21 cellular contexts compared by ENCODE assay signal in the genomic region with DNA sequence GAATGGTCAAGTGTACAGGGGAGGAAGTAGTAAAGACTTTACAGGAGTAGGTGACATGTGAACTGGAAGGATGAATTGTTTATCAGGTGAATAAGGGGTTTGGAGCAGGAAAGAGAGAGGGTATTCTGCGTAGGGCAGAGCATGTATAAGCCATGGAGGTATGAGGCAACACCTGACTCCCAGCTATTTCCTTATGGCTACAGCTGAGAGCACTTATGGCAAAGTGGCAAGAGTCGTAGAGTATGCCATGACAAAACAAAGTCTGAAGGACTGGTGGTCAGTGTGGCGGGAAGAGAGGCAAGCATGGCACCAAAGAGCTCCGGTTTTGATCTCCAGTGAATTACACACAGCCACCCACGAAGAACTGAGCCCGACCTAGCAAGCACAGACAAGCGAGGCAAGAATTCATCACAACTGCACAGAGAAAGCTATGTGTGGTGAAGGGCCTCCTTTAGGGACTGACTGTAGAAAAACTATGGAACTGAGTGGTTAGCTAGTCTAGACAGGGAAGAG. TPM values are rescaled to one million over a fixed set of nuclear protein-coding genes. Genes with fewer than 3 reads are reported as not detected.
"Had no signal": no experiment of that assay in that cellular context is flagged by ENCODE, and none has a peak within 500 bp of the region (broad histone marks: within the 10 kb centered on the region; RNA-seq: fewer than 3 reads in every experiment).

No MANE protein-coding gene starts in this region.

- H3K27ac Mint-ChIP-seq: activated B cell treated with CpG ODN at 0.5 μM for 24 hours; activated CD8-positive, alpha-beta T cell treated with anti-CD3 and anti-CD28 coated beads, Interleukin-2, amount 10 ng/mL, durations not matched to agents 7 days and 5 days; activated naive CD8-positive, alpha-beta T cell treated with anti-CD3 and anti-CD28 coated beads for 36 hours; stimulated activated naive CD8-positive, alpha-beta T cell treated with anti-CD3 and anti-CD28 coated beads, Interleukin-15, Interleukin-2, amounts not matched to agents 100 ng/mL and 50 ng/mL, for 24 hours; T-helper 2 cell treated with Interferon-gamma antibody and Interleukin-4, amounts not matched to agents 5 μg/mL and 100 μg/mL, for 36 hours had no signal

- DNase-seq: activated B cell treated with CpG ODN at 0.5 μM for 24 hours; activated CD4-positive, alpha-beta T cell treated with anti-CD3 and anti-CD28 coated beads for 48 hours; activated CD8-positive, alpha-beta memory T cell treated with anti-CD3 and anti-CD28 coated beads, Interleukin-2, amount 50 U/mL, for 4 hours; activated CD8-positive, alpha-beta T cell treated with anti-CD3 and anti-CD28 coated beads, Interleukin-2, amount 10 ng/mL, durations not matched to agents 7 days and 5 days; activated effector memory CD4-positive, alpha-beta T cell treated with anti-CD3 and anti-CD28 coated beads, Interleukin-2, amount 50 U/mL, for 16 hours; activated naive CD8-positive, alpha-beta T cell treated with anti-CD3 and anti-CD28 coated beads for 36 hours; activated T-cell treated with anti-CD3 and anti-CD28 coated beads, Interleukin-2, amount 50 U/mL, for 48 hours; anterior cingulate cortex; dermis blood vessel endothelial cell; gastrocnemius medialis; heart right ventricle; right lobe of liver; SW 1271; uterus had no signal

- H3K9me3 ChIP-seq: gastrocnemius medialis, heart right ventricle, right lobe of liver, thoracic aorta, uterus had no signal

- H3K9me3 Mint-ChIP-seq: activated B cell treated with CpG ODN at 0.5 μM for 24 hours; activated naive CD8-positive, alpha-beta T cell treated with anti-CD3 and anti-CD28 coated beads for 36 hours; stimulated activated naive CD8-positive, alpha-beta T cell treated with anti-CD3 and anti-CD28 coated beads, Interleukin-15, Interleukin-2, amounts not matched to agents 100 ng/mL and 50 ng/mL, for 24 hours; T-helper 2 cell treated with Interferon-gamma antibody and Interleukin-4, amounts not matched to agents 5 μg/mL and 100 μg/mL, for 36 hours had no signal

- H3K36me3 ChIP-seq: thoracic aorta, uterus had no signal

- H3K27me3 ChIP-seq: gastrocnemius medialis, heart right ventricle, right lobe of liver, uterus had no signal

- H3K27me3 Mint-ChIP-seq: activated B cell treated with CpG ODN at 0.5 μM for 24 hours; activated naive CD8-positive, alpha-beta T cell treated with anti-CD3 and anti-CD28 coated beads for 36 hours; stimulated activated naive CD8-positive, alpha-beta T cell treated with anti-CD3 and anti-CD28 coated beads, Interleukin-15, Interleukin-2, amounts not matched to agents 100 ng/mL and 50 ng/mL, for 24 hours had no signal

- H3K27ac ChIP-seq: gastrocnemius medialis, heart right ventricle, right lobe of liver, thoracic aorta, uterus had no signal

- H3K4me1 ChIP-seq: uterus had no signal

- H3K4me3 ChIP-seq: gastrocnemius medialis, heart right ventricle, right lobe of liver, thoracic aorta, uterus had no signal

- ATAC-seq: activated CD8-positive, alpha-beta T cell treated with anti-CD3 and anti-CD28 coated beads, Interleukin-2, amount 10 ng/mL, durations not matched to agents 7 days and 5 days; gastrocnemius medialis; heart right ventricle; right lobe of liver had no signal

- H3K4me3 Mint-ChIP-seq: activated B cell treated with CpG ODN at 0.5 μM for 24 hours; activated CD8-positive, alpha-beta T cell treated with anti-CD3 and anti-CD28 coated beads, Interleukin-2, amount 10 ng/mL, durations not matched to agents 7 days and 5 days; activated naive CD8-positive, alpha-beta T cell treated with anti-CD3 and anti-CD28 coated beads for 36 hours; stimulated activated naive CD8-positive, alpha-beta T cell treated with anti-CD3 and anti-CD28 coated beads, Interleukin-15, Interleukin-2, amounts not matched to agents 100 ng/mL and 50 ng/mL, for 24 hours; T-helper 2 cell treated with Interferon-gamma antibody and Interleukin-4, amounts not matched to agents 5 μg/mL and 100 μg/mL, for 36 hours had no signal

- H3K4me1 Mint-ChIP-seq: activated B cell treated with CpG ODN at 0.5 μM for 24 hours had no signal

RNA-seq across cellular contexts. Expression of a gene that starts 39.2 kb away (rescaled TPM):
- total RNA-seq: activated B cell treated with CpG ODN at 0.5 μM for 24 hours; activated CD8-positive, alpha-beta T cell treated with anti-CD3 and anti-CD28 coated beads, Interleukin-2, amount 10 ng/mL, durations not matched to agents 7 days and 5 days; activated naive CD8-positive, alpha-beta T cell treated with anti-CD3 and anti-CD28 coated beads for 36 hours; cerebellum; dermis blood vessel endothelial cell; epithelial cell of proximal tubule; gastrocnemius medialis; osteocyte; pulmonary artery endothelial cell; thoracic aorta had no signal
